Comparison of ENCODE assay signal across 18 cellular contexts in the genomic region with DNA sequence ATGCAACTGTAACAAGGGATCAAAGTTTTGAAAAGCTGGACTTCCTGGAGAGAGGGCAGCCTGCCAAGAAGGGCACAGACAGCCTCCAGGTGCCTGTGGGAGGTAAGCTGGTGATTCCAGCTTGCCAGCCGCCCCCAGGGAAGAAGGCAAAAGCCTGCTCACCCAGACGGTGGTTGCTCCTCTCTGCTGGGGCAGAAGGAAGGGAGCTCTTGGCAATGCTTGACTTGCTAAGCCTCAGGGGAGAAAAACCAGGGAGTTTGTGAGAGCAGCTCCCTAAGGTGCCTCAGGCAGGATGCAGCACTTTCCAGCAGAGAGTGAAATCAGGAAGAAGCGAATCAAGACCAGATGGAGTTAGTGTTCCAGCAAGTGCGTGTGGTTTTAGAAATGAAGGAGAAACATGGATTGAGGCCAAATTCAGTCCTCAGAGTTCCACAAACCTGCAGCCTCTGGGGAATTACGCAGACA.
A peak's percentile ranks its signal among the peaks of the same experiment; 100 is the strongest.
DNase-seq lines count a peak whose midpoint lies in the region; ATAC-seq, FAIRE-seq and TF ChIP-seq lines count a peak whose summit lies in the region.
"Had no signal": no experiment of that assay in that cellular context is flagged by ENCODE, and none has a peak within 500 bp of the region (broad histone marks: within the 10 kb centered on the region; RNA-seq: fewer than 3 reads in every experiment).

No MANE protein-coding gene starts in this region.

- no peak overlapping the region for H3K4me3 ChIP-seq in BLaER1
- H3K4me3 ChIP-seq: K562, upper lobe of right lung had no signal

- H3K4me2 ChIP-seq in BLaER1: peak overlapping the region; percentile 15

- ATAC-seq in HG03175 (IDR thresholded peaks at IDR 0.05; ENCODE audit: unreplicated experiment) (no peak), GM21423 (IDR thresholded peaks at IDR 0.05; ENCODE audit: unreplicated experiment) (no peak)
- ATAC-seq: activated T-cell treated with anti-CD3 and anti-CD28 coated beads, Interleukin-2, amount 50 U/mL, for 72 hours; K562; stimulated activated effector memory CD8-positive, alpha-beta T cell treated with anti-CD3 and anti-CD28 coated beads, Interleukin-12 subunit alpha, Interleukin-12 subunit beta, amount 100 ng/mL, for 72 hours; upper lobe of right lung had no signal

- FAIRE-seq in GM12891 (lab: Jason Lieb, UNC): no peak
- FAIRE-seq: islet of Langerhans, K562 had no signal

- in situ Hi-C loops in G401 (cut with HindIII; ENCODE audit: low sequenced_read_pairs): no loop called here

- H3K27ac ChIP-seq in BLaER1: no peak overlapping the region
- H3K27ac ChIP-seq: upper lobe of right lung had no signal

- H4K20me1 ChIP-seq in BLaER1: no peaks in the 10 kb centered on the region

- H3K36me3 ChIP-seq in BLaER1: no peaks in the 10 kb centered on the region
- H3K36me3 ChIP-seq: upper lobe of right lung had no signal

- H3K4me1 ChIP-seq in BLaER1: peaks cover 11% of the 10 kb centered on the region
- H3K4me1 ChIP-seq: upper lobe of right lung had no signal

- peaks cover 10% of the 10 kb centered on the region for H3K9me3 ChIP-seq in BLaER1
- H3K9me3 ChIP-seq: upper lobe of right lung had no signal

- H3K27me3 ChIP-seq in BLaER1: no peaks in the 10 kb centered on the region
- H3K27me3 ChIP-seq: upper lobe of right lung had no signal

- no peak overlapping the region for H3K9ac ChIP-seq in BLaER1

- DNase-seq in G401 (ENCODE audit: low spot score) (peak; percentile 50), NCI-H446 (lab: John Stamatoyannopoulos, UW) (peak; percentile 17 to 68), kidney glomerular epithelial cell (lab: John Stamatoyannopoulos, UW) (peak; percentile 31), GM12891 (ENCODE audit: insufficient read length, low spot score) (no peak), SW480 (ENCODE audit: low spot score) (no peak)
- DNase-seq: activated CD4-positive, alpha-beta T cell treated with anti-CD3 and anti-CD28 coated beads, Interleukin-2, amount 10 ng/mL, durations not matched to agents 24 days and 14 days; activated T-cell treated with anti-CD3 and anti-CD28 coated beads, Interleukin-2, amount 50 U/mL, for 72 hours; AML-193; NCI-H1694; SHP77 treated with DMSO at 0.1 percent for 48 hours; T1000; upper lobe of right lung had no signal

- no peak for TF ChIP-seq POLR2A in GM12891 (IDR thresholded peaks at IDR 0.05; ENCODE audit: low read depth, low read length)

TF ChIP-seq in GM12891, 5 proteins besides CTCF, POLR2A, EP300 and RAD21:
- TF ChIP-seq SPI1 (IDR thresholded peaks at IDR 0.05; ENCODE audit: low read depth, low read length): no peak
- TF ChIP-seq TAF1 (IDR thresholded peaks at IDR 0.05; ENCODE audit: low read depth, low read length): no peak
- no peak for TF ChIP-seq POLR2AphosphoS5 (IDR thresholded peaks at IDR 0.05; ENCODE audit: low read depth, low read length)
- TF ChIP-seq PAX5 (IDR thresholded peaks at IDR 0.05; ENCODE audit: insufficient read depth, low read length, severe bottlenecking): no peak
- TF ChIP-seq POU2F2 (IDR thresholded peaks at IDR 0.05; ENCODE audit: low read depth, low read length): no peak

Comparison
In these comparisons a context has a peak if more than half of its experiments do, and no peak if none do; other contexts are left out.
1. DNase-seq: peak in G401 (single experiment), NCI-H446 (2 of 2) and kidney glomerular epithelial cell (single experiment); none in GM12891 (single experiment) and SW480 (single experiment).